ENCODE assay signal across 8 cellular contexts in genomic region chr14:74941676-74942097, GRCh38. TPM values are rescaled to one million over a fixed set of nuclear protein-coding genes. Genes with fewer than 3 reads are reported as not detected.
A peak's percentile ranks its signal among the peaks of the same experiment; 100 is the strongest.
DNase-seq lines count a peak whose midpoint lies in the region; ATAC-seq and TF ChIP-seq lines count a peak whose summit lies in the region.

No MANE protein-coding gene starts in this region.

- peak; percentile 27 for ATAC-seq in aorta (ENCODE audit: low FRiP score)

- DNase-seq in MM.1S (no peak), fibroblast of pulmonary artery (ENCODE audit: low read depth) (peak; percentile 33), prostate gland (ENCODE audit: low spot score) (no peak), aorta (peak; percentile 89 to 92), NCI-H1930 (lab: John Stamatoyannopoulos, UW) (no peak), NCI-H82 (lab: John Stamatoyannopoulos, UW) (no peak)
- peak; percentile 83 for DNase-seq in activated CD8-positive, alpha-beta memory T cell treated with anti-CD3 and anti-CD28 coated beads, Interleukin-2, amount 50 U/mL, for 48 hours

- H3K79me2 ChIP-seq in MM.1S (ENCODE audit: low read length): no peaks in the 10 kb centered on the region

- intact Hi-C loops in prostate gland (cut with DNase I) (no loop called here), aorta (cut with DNase I) (loop anchor here in 1 of 2 donors (10.0 kb wide), 1 partner anchor 123 kb away; the partner anchor contains the start of genes ACYP1 and ZC2HC1C)

- H3K4me2 ChIP-seq in MM.1S (ENCODE audit: low read depth, low read length): peak overlapping the region; percentile 27; the same call in 1 of the 2 replicates

- H3K36me3 ChIP-seq in MM.1S (replicated peaks; ENCODE audit: insufficient read depth, low read length) (no peaks in the 10 kb centered on the region), prostate gland (no peaks in the 10 kb centered on the region), aorta (ENCODE audit: control insufficient read depth in 1 of 2, insufficient read depth in 2 of 2, low read length in 1 of 2) (no peaks in the 10 kb centered on the region)

- H3K9me3 ChIP-seq in MM.1S (replicated peaks; ENCODE audit: insufficient read depth, low read length): no peaks in the 10 kb centered on the region
- H3K9me3 ChIP-seq in prostate gland: no peaks in the 10 kb centered on the region
- no peaks in the 10 kb centered on the region for H3K9me3 ChIP-seq in aorta (ENCODE audit: control insufficient read depth, low read length)

- no peak overlapping the region for H3K27ac ChIP-seq in MM.1S (ENCODE audit: low read length)
- peak overlapping the region; percentile 49 to 53 for H3K27ac ChIP-seq in prostate gland
- H3K27ac ChIP-seq in aorta (ENCODE audit: low read depth in 1 of 2, low read length in 2 of 2): peak overlapping the region; percentile 68 to 84

- H3K4me1 ChIP-seq in MM.1S (ENCODE audit: low read length): no peaks in the 10 kb centered on the region
- no peaks in the 10 kb centered on the region for H3K4me1 ChIP-seq in prostate gland (replicated peaks)
- no peaks in the 10 kb centered on the region for H3K4me1 ChIP-seq in aorta (ENCODE audit: control insufficient read depth in 1 of 2, insufficient read depth in 2 of 2, low read length in 2 of 2)

- no peak for TF ChIP-seq CTCF in MM.1S (IDR thresholded peaks at IDR 0.05; ENCODE audit: low read length)
- TF ChIP-seq CTCF in fibroblast of pulmonary artery (IDR thresholded peaks at IDR 0.05; ENCODE audit: low read length, missing control alignments): no peak
- TF ChIP-seq CTCF in prostate gland (IDR thresholded peaks at IDR 0.05): no peak

- TF ChIP-seq POLR2A in GM19099 (IDR thresholded peaks at IDR 0.05; ENCODE audit: extremely low read depth, insufficient read length, low read depth) (peak; percentile 61), prostate gland (IDR thresholded peaks at IDR 0.05) (no peak)

- 38% methylated on average over 13 of the region's 13 CpGs for WGBS in prostate gland
- WGBS in aorta, 2 donors: 15 to 23% methylated on average over 13 of the region's 13 CpGs

- no peaks in the 10 kb centered on the region for H3F3A ChIP-seq in MM.1S (ENCODE audit: insufficient read depth, low read length)

- H3K27me3 ChIP-seq in MM.1S (replicated peaks; ENCODE audit: insufficient read depth, low read length) (no peaks in the 10 kb centered on the region), prostate gland (replicated peaks; ENCODE audit: insufficient read depth) (no peaks in the 10 kb centered on the region), aorta (ENCODE audit: control insufficient read depth in 1 of 2, insufficient read depth in 2 of 2, low read length in 1 of 2) (no peaks in the 10 kb centered on the region)

- H3K9me2 ChIP-seq in MM.1S (replicated peaks; ENCODE audit: insufficient read depth, low read length): no peaks in the 10 kb centered on the region

- H2AFZ ChIP-seq in MM.1S (ENCODE audit: low read length): peak overlapping the region; percentile 51

- H3K9ac ChIP-seq in MM.1S (ENCODE audit: low read length): peak overlapping the region; percentile 6; the same call in 1 of the 2 replicates

- H4K20me1 ChIP-seq in MM.1S (ENCODE audit: insufficient read depth, low read length): no peaks in the 10 kb centered on the region

- H3K4me3 ChIP-seq in MM.1S (ENCODE audit: low read length) (no peak overlapping the region; the same call in 1 of the 2 replicates), fibroblast of pulmonary artery (replicated peaks; ENCODE audit: low read depth, low read length) (no peak overlapping the region), prostate gland (no peak overlapping the region), aorta (ENCODE audit: low read length in 2 of 2) (no peak overlapping the region)

RNA-seq across cellular contexts. Expression of gene PGF, which starts 13.7 kb away (rescaled TPM):
- total RNA-seq in prostate gland: 10 to 100 TPM in 1 of 2 donors, 1 to 10 TPM in 1; 7.9 to 16.2 TPM
- total RNA-seq in aorta: 10 to 100 TPM; 29.1 to 33.7 TPM
- 10 to 100 TPM in 1 of 2 donors, 1 to 10 TPM in 1; 7.6 to 16.3 TPM for polyA plus RNA-seq in aorta

RNA-seq across cellular contexts. Expression of gene RPS6KL1, which starts 18.6 kb away (rescaled TPM):
- 10 to 100 TPM in 1 of 2 donors, 1 to 10 TPM in 1; 1.5 to 15.1 TPM for total RNA-seq in prostate gland
- total RNA-seq in aorta: 10 to 100 TPM; 12.6 to 17.3 TPM
- 10 to 100 TPM in 1 of 2 donors, 1 to 10 TPM in 1; 3.3 to 13.8 TPM for polyA plus RNA-seq in aorta

RNA-seq across cellular contexts. Expression of gene DLST, which starts 60.0 kb away (rescaled TPM):
- total RNA-seq in prostate gland: 10 to 100 TPM; 44.9 to 93.0 TPM
- total RNA-seq in aorta: 10 to 100 TPM; 76.1 to 80.3 TPM
- polyA plus RNA-seq in aorta: 10 to 100 TPM; 34.7 to 69.4 TPM

Comparison
In these comparisons a context has a peak if more than half of its experiments do, and no peak if none do; other contexts are left out.
1. DNase-seq: peak in activated CD8-positive, alpha-beta memory T cell treated with anti-CD3 and anti-CD28 coated beads, Interleukin-2, amount 50 U/mL, for 48 hours (single experiment), fibroblast of pulmonary artery (single experiment) and aorta (2 of 2); none in MM.1S (single experiment), prostate gland (single experiment), NCI-H1930 (0 of 2) and NCI-H82 (single experiment).